In genomic region chr16:73732143-73732542, GRCh38 we compare ENCODE assay signal across 9 cellular contexts.
"Had no signal": no experiment of that assay in that cellular context is flagged by ENCODE, and none has a peak within 500 bp of the region (broad histone marks: within the 10 kb centered on the region; RNA-seq: fewer than 3 reads in every experiment).

No MANE protein-coding gene starts in this region.

- H3K36me3 ChIP-seq: HAP-1 had no signal

- H3K9ac ChIP-seq: GM23248 had no signal

- DNase-seq: GM23248, GOT3, H7, HFFc6, IMR-90 had no signal

- H3K9me3 ChIP-seq: HAP-1 had no signal

- H3K27ac ChIP-seq: GM23248, HL-60 had no signal

- H3K4me3 ChIP-seq: GM23248, HAP-1, K562 had no signal

- FAIRE-seq: K562 had no signal

- H3K4me1 ChIP-seq: HAP-1 had no signal

- ATAC-seq: HCT116, K562 had no signal

- H2AFZ ChIP-seq: GM23248 had no signal
